Comparison of ENCODE assay signal across 1 cellular context in the genomic region with DNA sequence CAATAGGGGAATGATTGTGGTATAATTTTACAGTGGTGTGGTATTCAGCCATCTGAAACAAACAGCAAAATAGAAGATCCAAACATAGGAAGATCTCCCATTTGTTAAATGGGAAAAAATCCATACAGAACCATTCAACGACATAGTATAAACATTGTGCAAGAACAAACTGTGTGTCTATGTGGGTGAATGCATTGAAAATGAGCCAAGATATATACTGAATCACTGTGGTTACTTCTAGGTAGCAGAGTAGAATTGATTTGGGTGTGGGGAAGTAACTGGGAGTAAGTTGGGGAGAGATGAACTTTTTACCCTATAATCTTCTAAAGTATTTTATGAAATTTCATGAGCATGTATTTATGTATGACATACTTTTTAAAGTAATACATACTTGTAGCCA.
TF ChIP-seq lines count a peak whose summit lies in the region.

No MANE protein-coding gene starts in this region.

TF ChIP-seq in endothelial cell of umbilical vein, 7 proteins besides CTCF, POLR2A, EP300 and RAD21 (continued from another document):
- TF ChIP-seq JUN (IDR thresholded peaks at IDR 0.05; ENCODE audit: borderline replicate concordance, insufficient read depth, insufficient read length, low read depth) (no peak), EZH2 (IDR thresholded peaks at IDR 0.05; ENCODE audit: borderline replicate concordance, low read depth, low read length, severe bottlenecking) (no peak), FOS (IDR thresholded peaks at IDR 0.05; ENCODE audit: borderline replicate concordance, insufficient read depth, low read length) (no peak), MYC (IDR thresholded peaks at IDR 0.05; ENCODE audit: low read depth, low read length) (no peak)
